ENCODE assay signal across 8 cellular contexts in the genomic region with DNA sequence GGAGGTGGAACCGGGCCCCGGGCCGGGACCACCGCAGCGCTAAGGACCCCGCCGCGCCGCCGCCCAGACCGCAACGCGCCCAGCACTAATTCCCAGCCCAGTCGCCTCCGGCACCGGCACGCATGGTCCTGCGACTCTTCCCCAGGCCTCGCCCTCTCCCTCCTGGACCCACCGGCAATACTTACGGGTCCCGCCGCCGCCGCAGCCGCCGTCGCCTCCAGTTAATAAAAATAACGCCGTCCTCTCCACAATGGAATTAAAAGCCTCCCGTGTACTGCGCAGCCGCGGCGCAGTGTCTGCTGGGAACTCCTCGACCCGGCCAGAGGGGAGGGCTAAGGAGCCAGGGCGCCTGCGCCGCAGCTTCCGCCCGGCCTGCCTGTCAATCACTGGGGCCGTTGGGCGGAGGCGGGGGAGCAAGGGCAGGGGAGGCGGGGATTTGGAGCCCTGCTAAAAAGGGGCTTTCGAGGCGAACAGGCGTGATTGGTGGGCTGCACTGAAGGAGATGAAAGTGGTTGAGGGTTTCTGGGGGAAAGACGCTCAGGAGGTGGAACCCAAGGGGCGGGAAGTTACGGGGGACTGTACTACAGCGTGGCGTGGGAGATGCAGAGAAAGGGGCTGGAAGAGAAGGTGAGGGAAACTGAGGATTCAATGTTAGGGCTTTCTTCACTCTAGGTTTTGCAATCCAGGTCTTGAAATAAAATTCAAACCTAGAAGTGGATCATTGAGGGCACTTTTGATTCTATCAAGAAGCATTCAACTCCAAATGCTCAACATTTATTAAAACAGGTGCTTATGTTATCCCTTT. TPM values are rescaled to one million over a fixed set of nuclear protein-coding genes. Genes with fewer than 3 reads are reported as not detected.
DNase-seq lines count a peak whose midpoint lies in the region; ATAC-seq and TF ChIP-seq lines count a peak whose summit lies in the region.

A gene with protein sequence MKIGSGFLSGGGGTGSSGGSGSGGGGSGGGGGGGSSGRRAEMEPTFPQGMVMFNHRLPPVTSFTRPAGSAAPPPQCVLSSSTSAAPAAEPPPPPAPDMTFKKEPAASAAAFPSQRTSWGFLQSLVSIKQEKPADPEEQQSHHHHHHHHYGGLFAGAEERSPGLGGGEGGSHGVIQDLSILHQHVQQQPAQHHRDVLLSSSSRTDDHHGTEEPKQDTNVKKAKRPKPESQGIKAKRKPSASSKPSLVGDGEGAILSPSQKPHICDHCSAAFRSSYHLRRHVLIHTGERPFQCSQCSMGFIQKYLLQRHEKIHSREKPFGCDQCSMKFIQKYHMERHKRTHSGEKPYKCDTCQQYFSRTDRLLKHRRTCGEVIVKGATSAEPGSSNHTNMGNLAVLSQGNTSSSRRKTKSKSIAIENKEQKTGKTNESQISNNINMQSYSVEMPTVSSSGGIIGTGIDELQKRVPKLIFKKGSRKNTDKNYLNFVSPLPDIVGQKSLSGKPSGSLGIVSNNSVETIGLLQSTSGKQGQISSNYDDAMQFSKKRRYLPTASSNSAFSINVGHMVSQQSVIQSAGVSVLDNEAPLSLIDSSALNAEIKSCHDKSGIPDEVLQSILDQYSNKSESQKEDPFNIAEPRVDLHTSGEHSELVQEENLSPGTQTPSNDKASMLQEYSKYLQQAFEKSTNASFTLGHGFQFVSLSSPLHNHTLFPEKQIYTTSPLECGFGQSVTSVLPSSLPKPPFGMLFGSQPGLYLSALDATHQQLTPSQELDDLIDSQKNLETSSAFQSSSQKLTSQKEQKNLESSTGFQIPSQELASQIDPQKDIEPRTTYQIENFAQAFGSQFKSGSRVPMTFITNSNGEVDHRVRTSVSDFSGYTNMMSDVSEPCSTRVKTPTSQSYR (minus strand): TSS at position 276 of the 805 bp plus-strand sequence. CDS start 331 bp downstream, outside the sequence.

- H3K27ac ChIP-seq in left ventricle myocardium inferior (replicated peaks) (peak within 1 kb of the TSS; percentile 91), upper lobe of right lung (peak within 1 kb of the TSS; percentile 87)

- no peaks in the 10 kb centered on the region for H3K9me3 ChIP-seq in T-helper 17 cell (ENCODE audit: control insufficient read depth, low read length, poor library complexity, severe bottlenecking)
- no peaks in the 10 kb centered on the region for H3K9me3 ChIP-seq in left ventricle myocardium inferior (replicated peaks)
- no peaks in the 10 kb centered on the region for H3K9me3 ChIP-seq in upper lobe of right lung

- H3K27ac Mint-ChIP-seq in T-helper 17 cell (peak within 1 kb of the TSS; percentile 94), progenitor cell of endocrine pancreas (peak within 1 kb of the TSS; percentile 95)

- H3K4me3 ChIP-seq in left ventricle myocardium inferior (peak within 1 kb of the TSS; percentile 95), upper lobe of right lung (peak within 1 kb of the TSS; percentile 76)

- H3K4me3 Mint-ChIP-seq in T-helper 17 cell: peak within 1 kb of the TSS; percentile 99
- H3K4me3 Mint-ChIP-seq in progenitor cell of endocrine pancreas (ENCODE audit: low read depth): peak within 1 kb of the TSS; percentile 98

- peak; percentile 95 for ATAC-seq in GM18502 (IDR thresholded peaks at IDR 0.05; ENCODE audit: poor library complexity, unreplicated experiment)
- peak; percentile 85 for ATAC-seq in HG02943 (IDR thresholded peaks at IDR 0.05; ENCODE audit: low read depth, unreplicated experiment)
- peak; percentile 97 for ATAC-seq in T-helper 17 cell
- peak; percentile 99 for ATAC-seq in upper lobe of right lung

- H3K36me3 Mint-ChIP-seq in T-helper 17 cell (ENCODE audit: low read depth) (peaks cover 8% of the 10 kb centered on the region), progenitor cell of endocrine pancreas (ENCODE audit: insufficient read depth) (peaks cover 30% of the 10 kb centered on the region)

- DNase-seq in NCI-H187 (lab: John Stamatoyannopoulos, UW) (peak; percentile 73 to 87), T-helper 17 cell (peak; percentile 89 to 93 (median 93)), amygdala (lab: John Stamatoyannopoulos, UW) (peak; percentile 40 to 96 (median 88)), left ventricle myocardium inferior (peak; percentile 96), progenitor cell of endocrine pancreas (ENCODE audit: low spot score, unreplicated experiment) (peak; percentile 97), upper lobe of right lung (peak; percentile 98)

- peaks cover 55% of the 10 kb centered on the region for H3K4me1 ChIP-seq in left ventricle myocardium inferior
- peaks cover 49% of the 10 kb centered on the region for H3K4me1 ChIP-seq in upper lobe of right lung

- intact Hi-C loops in left ventricle myocardium inferior (cut with micrococcal nuclease) (no loop called here), upper lobe of right lung (cut with DNase I) (no loop called here)

- no peak for TF ChIP-seq CTCF in left ventricle myocardium inferior (IDR thresholded peaks at IDR 0.05; ENCODE audit: borderline replicate concordance)
- no peak for TF ChIP-seq CTCF in progenitor cell of endocrine pancreas (IDR thresholded peaks at IDR 0.05; ENCODE audit: unreplicated experiment)
- no peak for TF ChIP-seq CTCF in upper lobe of right lung (IDR thresholded peaks at IDR 0.05)

- H3K36me3 ChIP-seq in left ventricle myocardium inferior: peaks cover 11% of the 10 kb centered on the region
- no peaks in the 10 kb centered on the region for H3K36me3 ChIP-seq in upper lobe of right lung

- H3K27me3 ChIP-seq in left ventricle myocardium inferior (ENCODE audit: low read depth): no peaks in the 10 kb centered on the region
- H3K27me3 ChIP-seq in upper lobe of right lung: no peaks in the 10 kb centered on the region

- H3K4me1 Mint-ChIP-seq in T-helper 17 cell (peaks cover 30% of the 10 kb centered on the region), progenitor cell of endocrine pancreas (ENCODE audit: low read depth) (peaks cover 60% of the 10 kb centered on the region)

- H3K9me3 Mint-ChIP-seq in progenitor cell of endocrine pancreas (ENCODE audit: low read depth): no peaks in the 10 kb centered on the region

- no peaks in the 10 kb centered on the region for H3K27me3 Mint-ChIP-seq in T-helper 17 cell
- H3K27me3 Mint-ChIP-seq in progenitor cell of endocrine pancreas: no peaks in the 10 kb centered on the region

RNA-seq across cellular contexts. Expression of the gene that starts here (rescaled TPM):
- total RNA-seq in T-helper 17 cell (10 to 100 TPM; 21.9 to 28.7 TPM), left ventricle myocardium inferior (8.3 TPM), progenitor cell of endocrine pancreas (34.2 and 35.0 TPM in 2 replicates), upper lobe of right lung (19.5 TPM)

Comparison
In these comparisons a context has a peak if more than half of its experiments do, and no peak if none do; other contexts are left out.
1. Peak in every context shown above with its lines: DNase-seq, ATAC-seq, H3K4me3 ChIP-seq and H3K27ac ChIP-seq.